ENCODE assay signal across 8 cellular contexts in the genomic region with DNA sequence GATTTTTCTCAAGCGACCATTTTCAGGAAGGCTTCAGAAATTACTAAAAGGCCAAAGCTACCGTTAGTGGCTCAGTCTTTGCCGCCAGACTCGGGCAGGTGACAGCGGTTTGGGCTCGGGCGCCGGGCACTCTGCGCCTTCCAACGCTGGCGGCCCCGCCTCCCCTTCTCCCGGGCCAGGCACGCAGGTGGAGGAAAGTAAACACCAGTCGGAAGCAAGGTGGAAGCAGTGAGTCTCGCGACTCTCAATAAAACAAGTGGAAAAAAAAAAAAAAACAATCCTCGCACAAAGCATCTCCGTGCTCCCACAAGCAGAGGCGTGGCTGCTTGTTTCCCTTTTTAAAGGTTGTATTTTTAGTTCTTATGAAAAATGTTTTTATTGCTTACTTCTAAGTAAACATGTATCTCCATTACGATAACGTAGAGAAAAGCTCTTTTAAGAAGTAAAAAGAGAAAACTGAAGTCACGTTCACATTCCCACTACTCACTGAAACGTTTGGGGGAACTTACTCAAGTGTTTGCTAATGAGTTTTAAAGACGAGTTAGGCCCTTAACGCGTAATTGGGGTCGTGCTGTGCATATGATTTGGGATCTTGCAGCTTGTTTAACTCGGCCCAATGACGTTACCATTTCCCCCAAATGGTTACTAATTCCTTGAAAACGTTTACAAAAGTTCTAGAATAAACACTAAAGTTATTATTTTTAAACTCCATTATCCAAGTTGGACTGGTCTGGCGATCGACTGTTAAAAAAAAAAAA. TPM values are rescaled to one million over a fixed set of nuclear protein-coding genes. Genes with fewer than 3 reads are reported as not detected.
DNase-seq lines count a peak whose midpoint lies in the region; ATAC-seq and TF ChIP-seq lines count a peak whose summit lies in the region.

No MANE protein-coding gene starts in this region.

- ATAC-seq in heart right ventricle = peak in 5 of 8 donors; percentile 20 to 48 (median 34)
- ATAC-seq in psoas muscle = no peak
- ATAC-seq in HG02852 (IDR thresholded peaks at IDR 0.05; ENCODE audit: unreplicated experiment) = no peak
- ATAC-seq in HG03135 (IDR thresholded peaks at IDR 0.05; ENCODE audit: unreplicated experiment) = no peak

- H3K27ac ChIP-seq in heart right ventricle (peak overlapping the region; percentile 68 to 93 (median 84)), psoas muscle (peak overlapping the region; percentile 76)

- no peak for DNase-seq in AG04449 (ENCODE audit: low read depth, low spot score)
- DNase-seq in HAP-1 (ENCODE audit: low spot score in 2 of 2) = peak; percentile 33 to 66
- peak; percentile 77 for DNase-seq in NCI-H748 treated with DMSO at 0.1 percent for 48 hours (lab: John Stamatoyannopoulos, UW)
- DNase-seq in activated naive CD4-positive, alpha-beta T cell treated with anti-CD3 and anti-CD28 coated beads, Interleukin-2, amount 50 U/mL, for 16 hours = peak; percentile 49
- peak in 1 of 2 donors; percentile 31 for DNase-seq in heart right ventricle
- DNase-seq in psoas muscle = no peak

- H3K4me3 ChIP-seq in AG04449 (ENCODE audit: low read depth, low read length) (peak overlapping the region; percentile 79), HAP-1 (peak overlapping the region; percentile 61), heart right ventricle (peak overlapping the region; percentile 54 to 84 (median 70)), psoas muscle (peak overlapping the region; percentile 89)

- TF ChIP-seq CTCF in AG04449 (IDR thresholded peaks at IDR 0.05; ENCODE audit: insufficient read depth, low read length, missing control alignments) (no peak), heart right ventricle (IDR thresholded peaks at IDR 0.05) (peak in 2 of 9 donors; percentile 14 to 21), psoas muscle (IDR thresholded peaks at IDR 0.05) (no peak)

- no peaks in the 10 kb centered on the region for H3K9me3 ChIP-seq in HAP-1
- H3K9me3 ChIP-seq in heart right ventricle = no peaks in the 10 kb centered on the region
- no peaks in the 10 kb centered on the region for H3K9me3 ChIP-seq in psoas muscle

- no peaks in the 10 kb centered on the region for H3K36me3 ChIP-seq in HAP-1 (replicated peaks)
- H3K36me3 ChIP-seq in heart right ventricle = no peaks in the 10 kb centered on the region
- no peaks in the 10 kb centered on the region for H3K36me3 ChIP-seq in psoas muscle (ENCODE audit: insufficient read depth in 1 of 2, low read depth in 1 of 2)

- CTCF ChIA-PET in AG04449 (lab: Yijun Ruan, JAX) = interaction anchor here (0.6 to 1.4 kb wide), 4 partner anchors 10 to 140 kb away, joined by 3 to 6 read pairs (median 3); no protein-coding TSS in a partner anchor

- H3K4me1 ChIP-seq in HAP-1 = peaks cover 12% of the 10 kb centered on the region
- H3K4me1 ChIP-seq in heart right ventricle = peaks cover 0 to 59% (median 24%) of the 10 kb centered on the region in 9 donors
- peaks cover under 1% of the 10 kb centered on the region for H3K4me1 ChIP-seq in psoas muscle

- in situ Hi-C loops in HAP-1 (cut with MboI; ENCODE audit: low sequenced_read_pairs) = no loop called here

- WGBS in heart right ventricle, 2 donors = 1 to 2% methylated on average over 33 of the region's 33 CpGs
- WGBS in psoas muscle, 3 donors = 1 to 5% (median 1%) methylated on average over 33 of the region's 33 CpGs

- intact Hi-C loops in heart right ventricle (cut with DNase I) = loop anchor here in 2 of 10 donors (5.0 kb wide), 2 partner anchors 32 to 37 kb away; no protein-coding TSS in a partner anchor
- intact Hi-C loops in psoas muscle (cut with DNase I) = loop anchor here in 1 of 2 donors (5.0 kb wide), 1 partner anchor 32 kb away; no protein-coding TSS in a partner anchor

- H3K27me3 ChIP-seq in HAP-1 (ENCODE audit: low read depth) (no peaks in the 10 kb centered on the region), heart right ventricle (peaks cover 0 to 4% (median 0%) of the 10 kb centered on the region in 7 donors), psoas muscle (ENCODE audit: insufficient read depth in 3 of 3, low read length in 2 of 3) (no peaks in the 10 kb centered on the region)

- POLR2A ChIA-PET in AG04449 (lab: Yijun Ruan, JAX) = interaction anchor here (0.7 to 1.7 kb wide), 2 partner anchors 33 to 74 kb away, joined by 3 to 15 read pairs; no protein-coding TSS in a partner anchor

RNA-seq across cellular contexts. Expression of gene CDCA7L, which starts 0.9 kb away (rescaled TPM):
- total RNA-seq in heart right ventricle (10 to 100 TPM; 31.2 to 59.1 (median 43.8) TPM), psoas muscle (1 to 10 TPM; 1.3 to 2.7 (median 2.1) TPM)
- polyA plus RNA-seq in heart right ventricle (10 to 100 TPM; 10.6 to 19.0 TPM), psoas muscle (1 to 10 TPM; 2.1 to 3.3 (median 2.4) TPM)

Comparison
In these comparisons a context has a peak if more than half of its experiments do, and no peak if none do; other contexts are left out.
1. DNase-seq: peak in HAP-1 (2 of 2), NCI-H748 treated with DMSO at 0.1 percent for 48 hours (single experiment) and activated naive CD4-positive, alpha-beta T cell treated with anti-CD3 and anti-CD28 coated beads, Interleukin-2, amount 50 U/mL, for 16 hours (single experiment); none in AG04449 (single experiment) and psoas muscle (0 of 2).
2. ATAC-seq: peak in heart right ventricle (5 of 8); none in psoas muscle (0 of 4), HG02852 (single experiment) and HG03135 (single experiment).
3. RNA of gene CDCA7L, which starts 0.9 kb away (total RNA-seq): 31.2 to 59.1 TPM in heart right ventricle; 1.3 to 2.7 TPM in psoas muscle; every median in the first group is over 4 times any median in the second.
4. Peak in every context shown above with its lines, with median percentiles within 50 percentile points of each other: H3K4me3 ChIP-seq.